Comparison of ENCODE assay signal across 8 cellular contexts in the genomic region with DNA sequence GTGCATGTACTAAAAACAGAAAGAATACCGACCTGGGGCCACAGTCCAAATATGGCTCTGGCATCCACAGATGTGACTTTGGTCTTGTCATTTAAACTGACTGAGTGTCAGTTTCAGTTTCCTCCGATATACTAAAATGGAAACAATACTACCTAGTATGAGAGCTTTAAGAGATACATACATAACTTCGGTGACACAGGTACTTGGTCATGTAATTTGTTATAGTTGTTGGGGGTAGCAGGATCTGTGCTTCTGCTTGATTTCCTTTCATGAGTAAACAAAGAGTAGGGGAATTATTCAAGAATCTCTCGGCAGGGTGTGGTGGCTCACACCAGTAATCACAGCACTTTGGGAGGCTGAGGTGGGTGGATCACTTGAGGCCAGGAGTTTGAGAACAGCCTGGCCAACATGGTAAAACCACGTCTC. TPM values are rescaled to one million over a fixed set of nuclear protein-coding genes. Genes with fewer than 3 reads are reported as not detected.
A peak's percentile ranks its signal among the peaks of the same experiment; 100 is the strongest.
DNase-seq lines count a peak whose midpoint lies in the region; ATAC-seq and FAIRE-seq lines count a peak whose summit lies in the region.

No MANE protein-coding gene starts in this region.

- no peak for FAIRE-seq in frontal cortex (lab: Jason Lieb, UNC)

- no peak overlapping the region for H3K4me3 ChIP-seq in SJCRH30

- no peaks in the 10 kb centered on the region for H3K9me3 ChIP-seq in SJCRH30 (replicated peaks)

- peaks cover 20% of the 10 kb centered on the region for H3K36me3 Mint-ChIP-seq in stimulated activated memory B cell treated with anti-CD40 and anti-IgM and Interleukin-4, amounts not matched to agents 10 μg/mL and 1 μg/mL and 100 μg/mL, for 72 hours

- peak; percentile 76 for ATAC-seq in HG02763 (IDR thresholded peaks at IDR 0.05; ENCODE audit: unreplicated experiment)
- ATAC-seq in stimulated activated memory B cell treated with anti-CD40 and anti-IgM and Interleukin-4, amounts not matched to agents 10 μg/mL and 1 μg/mL and 100 μg/mL, for 72 hours, result peak; percentile 55

- no peak overlapping the region for H3K4me3 Mint-ChIP-seq in stimulated activated memory B cell treated with anti-CD40 and anti-IgM and Interleukin-4, amounts not matched to agents 10 μg/mL and 1 μg/mL and 100 μg/mL, for 72 hours

- H3K36me3 ChIP-seq in SJCRH30, result peaks cover 7% of the 10 kb centered on the region; the same call in 1 of the 2 replicates

- H3K27ac ChIP-seq in SJCRH30, result no peak overlapping the region

- no peaks in the 10 kb centered on the region for H3K27me3 ChIP-seq in SJCRH30

- H3K4me1 ChIP-seq in SJCRH30, result no peaks in the 10 kb centered on the region

- H3K27ac Mint-ChIP-seq in stimulated activated memory B cell treated with anti-CD40 and anti-IgM and Interleukin-4, amounts not matched to agents 10 μg/mL and 1 μg/mL and 100 μg/mL, for 72 hours, result peak overlapping the region; percentile 71

- H3K27me3 Mint-ChIP-seq in stimulated activated memory B cell treated with anti-CD40 and anti-IgM and Interleukin-4, amounts not matched to agents 10 μg/mL and 1 μg/mL and 100 μg/mL, for 72 hours, result no peaks in the 10 kb centered on the region

- H3K4me1 Mint-ChIP-seq in stimulated activated memory B cell treated with anti-CD40 and anti-IgM and Interleukin-4, amounts not matched to agents 10 μg/mL and 1 μg/mL and 100 μg/mL, for 72 hours, result peaks cover 51% of the 10 kb centered on the region

- peak; percentile 8 for DNase-seq in activated T-cell treated with anti-CD3 and anti-CD28 coated beads for 48 hours (ENCODE audit: low read depth)
- no peak for DNase-seq in activated T-cell treated with anti-CD3 and anti-CD28 coated beads, Interleukin-2, amount 50 U/mL, for 1 hour
- peak; percentile 25 for DNase-seq in RPMI8226
- no peak for DNase-seq in frontal cortex (ENCODE audit: low spot score in 2 of 2)
- DNase-seq in SJCRH30, result no peak
- no peak for DNase-seq in medulla oblongata (ENCODE audit: extremely low spot score)

- no peaks in the 10 kb centered on the region for H3K9me3 Mint-ChIP-seq in stimulated activated memory B cell treated with anti-CD40 and anti-IgM and Interleukin-4, amounts not matched to agents 10 μg/mL and 1 μg/mL and 100 μg/mL, for 72 hours

RNA-seq across cellular contexts. Expression of a gene that starts 32.1 kb away (rescaled TPM):
- 16.7 TPM for total RNA-seq in frontal cortex
- 19.8 and 19.9 TPM in 2 replicates for total RNA-seq in SJCRH30 (2014; rRNA removed; shearing (Covaris generic))

Comparison
In these comparisons a context has a peak if more than half of its experiments do, and no peak if none do; other contexts are left out.
1. DNase-seq: peak in activated T-cell treated with anti-CD3 and anti-CD28 coated beads for 48 hours (single experiment) and RPMI8226 (single experiment); none in activated T-cell treated with anti-CD3 and anti-CD28 coated beads, Interleukin-2, amount 50 U/mL, for 1 hour (single experiment), frontal cortex (0 of 2), SJCRH30 (0 of 2) and medulla oblongata (single experiment).